22 cellular contexts compared by ENCODE assay signal in genomic region chr2:159052157-159052561, GRCh38.
A peak's percentile ranks its signal among the peaks of the same experiment; 100 is the strongest.
DNase-seq lines count a peak whose midpoint lies in the region; ATAC-seq and TF ChIP-seq lines count a peak whose summit lies in the region.
"Had no signal": no experiment of that assay in that cellular context is flagged by ENCODE, and none has a peak within 500 bp of the region (broad histone marks: within the 10 kb centered on the region; RNA-seq: fewer than 3 reads in every experiment).

No MANE protein-coding gene starts in this region.

- H3K4me1 ChIP-seq in SJCRH30 (peaks cover 17% of the 10 kb centered on the region; the same call in 1 of the 2 replicates), endodermal cell (ENCODE audit: control insufficient read depth, insufficient read depth, low read length) (peaks cover 36% of the 10 kb centered on the region)
- H3K4me1 ChIP-seq: testis had no signal

- H3K9ac ChIP-seq in endodermal cell (ENCODE audit: extremely low read depth, low read length, poor library complexity, severe bottlenecking), result no peak overlapping the region
- H3K9ac ChIP-seq: GM23248 had no signal

- POLR2A ChIA-PET in activated CD8-positive, alpha-beta T cell treated with anti-CD3 and anti-CD28 coated beads, Interleukin-2, amount 10 ng/mL, durations not matched to agents 7 days and 5 days (lab: Charles Lee), result no interaction called here

- ATAC-seq in GM18519 (IDR thresholded peaks at IDR 0.05; ENCODE audit: low FRiP score, unreplicated experiment), result no peak
- ATAC-seq in activated CD8-positive, alpha-beta T cell treated with anti-CD3 and anti-CD28 coated beads, Interleukin-2, amount 10 ng/mL, durations not matched to agents 7 days and 5 days, result no peak
- ATAC-seq: PC-3; stimulated activated naive B cell treated with anti-CD40 and anti-IgM and Interleukin-4, amounts not matched to agents 10 μg/mL and 1 μg/mL and 100 μg/mL, for 72 hours had no signal

- WGBS in endodermal cell (ENCODE audit: insufficient coverage in 1 of 2, insufficient read length in 1 of 2), 2 experiments, result 80 to 85% methylated on average over 2 to 5 of the region's 5 CpGs

- H3K27me3 ChIP-seq in SJCRH30 (no peaks in the 10 kb centered on the region), endodermal cell (ENCODE audit: control insufficient read depth, insufficient read depth, low read length, poor library complexity, severe bottlenecking) (no peaks in the 10 kb centered on the region)
- H3K27me3 ChIP-seq: esophagus muscularis mucosa, testis had no signal

- DNase-seq in AG10803 (ENCODE audit: low read depth) (peak; percentile 52), SJCRH30 (no peak), fibroblast of gingiva (ENCODE audit: low read depth) (peak; percentile 26), renal cortical epithelial cell (ENCODE audit: low read depth) (peak; percentile 39), glomerular visceral epithelial cell (ENCODE audit: extremely low spot score) (no peak), endodermal cell (no peak)
- no peak for DNase-seq in activated CD8-positive, alpha-beta T cell treated with anti-CD3 and anti-CD28 coated beads, Interleukin-2, amount 10 ng/mL, durations not matched to agents 7 days and 5 days
- DNase-seq: activated CD4-positive, alpha-beta T cell treated with anti-CD3 and anti-CD28 coated beads, Interleukin-2, amount 10 ng/mL, durations not matched to agents 24 days and 14 days; effector CD8-positive, alpha-beta T cell; GM23248; NCI-H2081 treated with DMSO at 0.1 percent for 48 hours; NCI-H446; PC-3; posterior cingulate gyrus; SHP77; small intestine; stimulated activated naive B cell treated with anti-CD40 and anti-IgM and Interleukin-4, amounts not matched to agents 10 μg/mL and 1 μg/mL and 100 μg/mL, for 72 hours; testis had no signal

- no peak overlapping the region for H3K4me3 ChIP-seq in AG10803 (ENCODE audit: low read length)
- no peak overlapping the region for H3K4me3 ChIP-seq in SJCRH30
- no peak overlapping the region for H3K4me3 ChIP-seq in endodermal cell (ENCODE audit: low read length)
- H3K4me3 ChIP-seq: esophagus muscularis mucosa, GM23248, testis had no signal

- CTCF ChIA-PET in activated CD8-positive, alpha-beta T cell treated with anti-CD3 and anti-CD28 coated beads, Interleukin-2, amount 10 ng/mL, durations not matched to agents 7 days and 5 days (lab: Charles Lee), result no interaction called here

- H3K36me3 ChIP-seq in SJCRH30 (no peaks in the 10 kb centered on the region), endodermal cell (ENCODE audit: control insufficient read depth, insufficient read depth, low read length) (peaks cover 19% of the 10 kb centered on the region)
- H3K36me3 ChIP-seq: esophagus muscularis mucosa had no signal

- H3K27ac ChIP-seq in SJCRH30 (peak overlapping the region; percentile 13; the same call in 1 of the 2 replicates), endodermal cell (ENCODE audit: low read depth, low read length) (no peak overlapping the region)
- H3K27ac ChIP-seq: esophagus muscularis mucosa, GM23248, testis had no signal

- TF ChIP-seq CTCF in AG10803 (conservative IDR thresholded peaks at IDR 0.05; ENCODE audit: low read length), result no peak
- no peak for TF ChIP-seq CTCF in endodermal cell (conservative IDR thresholded peaks at IDR 0.05)

- no peak overlapping the region for H3K4me3 Mint-ChIP-seq in endodermal cell
- H3K4me3 Mint-ChIP-seq in activated CD8-positive, alpha-beta T cell treated with anti-CD3 and anti-CD28 coated beads, Interleukin-2, amount 10 ng/mL, durations not matched to agents 7 days and 5 days, result no peak overlapping the region
- H3K4me3 Mint-ChIP-seq: activated CD4-positive, alpha-beta T cell treated with anti-CD3 and anti-CD28 coated beads, Interleukin-2, amount 10 ng/mL, durations not matched to agents 24 days and 14 days; activated naive CD8-positive, alpha-beta T cell; stimulated activated naive B cell treated with anti-CD40 and anti-IgM and Interleukin-4, amounts not matched to agents 10 μg/mL and 1 μg/mL and 100 μg/mL, for 72 hours; T-helper 1 cell treated with Interleukin-12 subunit alpha and Interleukin-12 subunit beta and Interleukin-4 antibody, amounts not matched to agents 30 μg/mL and 1 μg/mL, for 36 hours had no signal

- no peaks in the 10 kb centered on the region for H3K27me3 Mint-ChIP-seq in endodermal cell (ENCODE audit: insufficient read depth)
- H3K27me3 Mint-ChIP-seq in activated CD8-positive, alpha-beta T cell treated with anti-CD3 and anti-CD28 coated beads, Interleukin-2, amount 10 ng/mL, durations not matched to agents 7 days and 5 days (ENCODE audit: low read depth), result no peaks in the 10 kb centered on the region
- H3K27me3 Mint-ChIP-seq: activated CD4-positive, alpha-beta T cell treated with anti-CD3 and anti-CD28 coated beads, Interleukin-2, amount 10 ng/mL, durations not matched to agents 24 days and 14 days; activated naive CD8-positive, alpha-beta T cell; stimulated activated naive B cell treated with anti-CD40 and anti-IgM and Interleukin-4, amounts not matched to agents 10 μg/mL and 1 μg/mL and 100 μg/mL, for 72 hours had no signal

- no peaks in the 10 kb centered on the region for H3K36me3 Mint-ChIP-seq in endodermal cell (ENCODE audit: low read depth)
- H3K36me3 Mint-ChIP-seq in activated CD8-positive, alpha-beta T cell treated with anti-CD3 and anti-CD28 coated beads, Interleukin-2, amount 10 ng/mL, durations not matched to agents 7 days and 5 days (ENCODE audit: low read depth), result no peaks in the 10 kb centered on the region
- H3K36me3 Mint-ChIP-seq: activated naive CD8-positive, alpha-beta T cell; stimulated activated naive B cell treated with anti-CD40 and anti-IgM and Interleukin-4, amounts not matched to agents 10 μg/mL and 1 μg/mL and 100 μg/mL, for 72 hours had no signal

- H3K9me3 Mint-ChIP-seq in endodermal cell, result no peaks in the 10 kb centered on the region
- H3K9me3 Mint-ChIP-seq in activated CD8-positive, alpha-beta T cell treated with anti-CD3 and anti-CD28 coated beads, Interleukin-2, amount 10 ng/mL, durations not matched to agents 7 days and 5 days (ENCODE audit: insufficient read depth), result no peaks in the 10 kb centered on the region
- H3K9me3 Mint-ChIP-seq: activated CD4-positive, alpha-beta T cell treated with anti-CD3 and anti-CD28 coated beads, Interleukin-2, amount 10 ng/mL, durations not matched to agents 24 days and 14 days; stimulated activated naive B cell treated with anti-CD40 and anti-IgM and Interleukin-4, amounts not matched to agents 10 μg/mL and 1 μg/mL and 100 μg/mL, for 72 hours; T-helper 1 cell treated with Interleukin-12 subunit alpha and Interleukin-12 subunit beta and Interleukin-4 antibody, amounts not matched to agents 30 μg/mL and 1 μg/mL, for 36 hours had no signal

- H3K27ac Mint-ChIP-seq in endodermal cell, result no peak overlapping the region
- no peak overlapping the region for H3K27ac Mint-ChIP-seq in activated CD8-positive, alpha-beta T cell treated with anti-CD3 and anti-CD28 coated beads, Interleukin-2, amount 10 ng/mL, durations not matched to agents 7 days and 5 days
- H3K27ac Mint-ChIP-seq: activated CD4-positive, alpha-beta T cell treated with anti-CD3 and anti-CD28 coated beads, Interleukin-2, amount 10 ng/mL, durations not matched to agents 24 days and 14 days; activated naive CD8-positive, alpha-beta T cell; stimulated activated naive B cell treated with anti-CD40 and anti-IgM and Interleukin-4, amounts not matched to agents 10 μg/mL and 1 μg/mL and 100 μg/mL, for 72 hours; T-helper 1 cell treated with Interleukin-12 subunit alpha and Interleukin-12 subunit beta and Interleukin-4 antibody, amounts not matched to agents 30 μg/mL and 1 μg/mL, for 36 hours had no signal

- H3K9me3 ChIP-seq in SJCRH30 (replicated peaks) (no peaks in the 10 kb centered on the region), endodermal cell (ENCODE audit: control insufficient read depth, low read length) (peaks cover 9% of the 10 kb centered on the region)
- H3K9me3 ChIP-seq: esophagus muscularis mucosa, testis had no signal

- H3K4me1 Mint-ChIP-seq in endodermal cell, result peaks cover 46% of the 10 kb centered on the region
- no peaks in the 10 kb centered on the region for H3K4me1 Mint-ChIP-seq in activated CD8-positive, alpha-beta T cell treated with anti-CD3 and anti-CD28 coated beads, Interleukin-2, amount 10 ng/mL, durations not matched to agents 7 days and 5 days (ENCODE audit: low read depth)
- H3K4me1 Mint-ChIP-seq: activated CD4-positive, alpha-beta T cell treated with anti-CD3 and anti-CD28 coated beads, Interleukin-2, amount 10 ng/mL, durations not matched to agents 24 days and 14 days; stimulated activated naive B cell treated with anti-CD40 and anti-IgM and Interleukin-4, amounts not matched to agents 10 μg/mL and 1 μg/mL and 100 μg/mL, for 72 hours had no signal

Comparison
In these comparisons a context has a peak if more than half of its experiments do, and no peak if none do; other contexts are left out.
1. DNase-seq: peak in AG10803 (single experiment), fibroblast of gingiva (single experiment) and renal cortical epithelial cell (single experiment); none in SJCRH30 (0 of 2), glomerular visceral epithelial cell (single experiment), endodermal cell (single experiment) and activated CD8-positive, alpha-beta T cell treated with anti-CD3 and anti-CD28 coated beads, Interleukin-2, amount 10 ng/mL, durations not matched to agents 7 days and 5 days (single experiment).